Comparison of ENCODE assay signal across 17 cellular contexts in the genomic region with DNA sequence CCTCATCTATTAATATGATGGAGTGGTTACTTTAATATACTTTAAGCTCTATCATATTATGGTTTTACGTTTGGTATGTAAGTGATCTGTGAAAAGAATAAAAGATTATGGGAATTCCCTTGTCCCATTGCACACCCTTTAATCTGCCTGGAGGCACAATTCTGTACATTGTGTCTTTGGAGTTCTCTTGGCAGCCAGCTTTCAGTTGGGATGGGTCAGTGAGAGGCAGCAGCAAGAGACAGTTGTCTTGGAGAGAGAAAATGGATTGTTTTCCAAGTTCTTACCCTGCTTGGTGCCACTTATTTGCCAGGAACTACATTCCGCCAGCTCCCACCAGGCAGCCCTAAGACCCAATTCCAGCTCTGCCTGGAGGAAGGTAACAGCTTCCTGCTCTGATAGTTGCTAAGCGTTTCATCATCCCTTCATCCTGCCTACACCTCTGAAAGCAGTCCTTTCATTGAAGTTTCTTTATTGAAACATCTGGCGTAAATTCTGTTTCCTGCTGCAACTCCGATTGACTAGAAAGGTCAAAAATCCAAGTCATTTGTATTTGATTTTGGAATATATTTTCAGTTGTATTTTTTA.
DNase-seq lines count a peak whose midpoint lies in the region; ATAC-seq and TF ChIP-seq lines count a peak whose summit lies in the region.
"Had no signal": no experiment of that assay in that cellular context is flagged by ENCODE, and none has a peak within 500 bp of the region (broad histone marks: within the 10 kb centered on the region; RNA-seq: fewer than 3 reads in every experiment).

No MANE protein-coding gene starts in this region.

- ATAC-seq in foreskin keratinocyte (peak; percentile 80), GM21526 (IDR thresholded peaks at IDR 0.05; ENCODE audit: low FRiP score, unreplicated experiment) (no peak), HG03354 (IDR thresholded peaks at IDR 0.05; ENCODE audit: poor library complexity, severe bottlenecking, unreplicated experiment) (no peak)
- ATAC-seq: A549 had no signal

- no peak for TF ChIP-seq POLR2A in breast epithelium (IDR thresholded peaks at IDR 0.05)

- peak overlapping the region; percentile 69 for H2AFZ ChIP-seq in mammary epithelial cell (ENCODE audit: low read depth, low read length)

- 20% methylated on average over 5 of the region's 5 CpGs for WGBS in mammary epithelial cell (ENCODE audit: low coverage, missing lambda C conversion rate)

- intact Hi-C loops in MCF 10A (cut with micrococcal nuclease) (no loop called here), breast epithelium (cut with DNase I; ENCODE audit: low total_unique reads) (no loop called here), mammary epithelial cell (cut with micrococcal nuclease) (loop anchor here (1.0 to 10.0 kb wide), 2 partner anchors 10 to 207 kb away; no protein-coding TSS in a partner anchor)

- H3K27ac ChIP-seq in breast epithelium, result no peak overlapping the region
- peak overlapping the region; percentile 22 for H3K27ac ChIP-seq in mammary epithelial cell (ENCODE audit: insufficient read depth, low read depth, low read length)
- H3K27ac ChIP-seq in foreskin keratinocyte, result peak overlapping the region; percentile 49
- H3K27ac ChIP-seq: A549, HL-60, SJSA1 had no signal

- H3K9ac ChIP-seq in mammary epithelial cell (ENCODE audit: insufficient read depth, low read length), result peak overlapping the region; percentile 1

- H3K79me2 ChIP-seq in mammary epithelial cell (ENCODE audit: insufficient read depth, low read length), result no peaks in the 10 kb centered on the region

- H3K36me3 ChIP-seq in breast epithelium, result no peaks in the 10 kb centered on the region
- H3K36me3 ChIP-seq in mammary epithelial cell (ENCODE audit: insufficient read depth, low read length), result no peaks in the 10 kb centered on the region
- H3K36me3 ChIP-seq: SJSA1 had no signal

- no peaks in the 10 kb centered on the region for H4K20me1 ChIP-seq in mammary epithelial cell (ENCODE audit: insufficient read depth, low read length)

- H3K27me3 ChIP-seq in breast epithelium (no peaks in the 10 kb centered on the region), mammary epithelial cell (ENCODE audit: insufficient read depth, low read length) (no peaks in the 10 kb centered on the region), foreskin keratinocyte (no peaks in the 10 kb centered on the region)
- H3K27me3 ChIP-seq: SJSA1 had no signal

- H3K9me3 Mint-ChIP-seq in MCF 10A (ENCODE audit: unreplicated experiment), result no peaks in the 10 kb centered on the region
- H3K9me3 Mint-ChIP-seq: IgD-negative memory B cell had no signal

- CTCF ChIA-PET in MCF 10A (lab: Yijun Ruan, JAX), result interaction anchor here (0.7 kb wide), 1 partner anchor 702 kb away, joined by 3 read pairs; no protein-coding TSS in a partner anchor
- CTCF ChIA-PET in mammary epithelial cell (lab: Charles Lee; ENCODE audit: low non-redundant PET), result no interaction called here

- in situ Hi-C loops in mammary epithelial cell (cut with MboI; ENCODE audit: low sequenced_read_pairs in 2 of 2), result no loop called here

- H3K4me2 ChIP-seq in mammary epithelial cell (ENCODE audit: insufficient read depth, low read depth, low read length), result peak overlapping the region; percentile 41
- H3K4me2 ChIP-seq: A549 had no signal

- H3K4me1 ChIP-seq in breast epithelium, result no peaks in the 10 kb centered on the region
- H3K4me1 ChIP-seq in mammary epithelial cell (ENCODE audit: insufficient read depth, low read length), result peaks cover 4% of the 10 kb centered on the region
- H3K4me1 ChIP-seq in foreskin keratinocyte, result peaks cover 25% of the 10 kb centered on the region
- H3K4me1 ChIP-seq: A549, SJSA1 had no signal

- H3K4me3 Mint-ChIP-seq in MCF 10A (ENCODE audit: unreplicated experiment), result no peak overlapping the region
- H3K4me3 Mint-ChIP-seq: IgD-negative memory B cell had no signal

- H3K9me3 ChIP-seq in breast epithelium (no peaks in the 10 kb centered on the region), mammary epithelial cell (replicated peaks; ENCODE audit: insufficient read depth, low read length) (peaks cover 3% of the 10 kb centered on the region)
- H3K9me3 ChIP-seq: A549, SJSA1 had no signal

- no peaks in the 10 kb centered on the region for H3K36me3 Mint-ChIP-seq in MCF 10A (ENCODE audit: insufficient read depth, unreplicated experiment)
- H3K36me3 Mint-ChIP-seq: IgD-negative memory B cell had no signal

- DNase-seq in MCF 10A (ENCODE audit: unreplicated experiment) (no peak), breast epithelium (ENCODE audit: low spot score in 2 of 2) (no peak), mammary epithelial cell (no peak), foreskin keratinocyte (peak; percentile 45 to 66), MV-4-11 (lab: John Stamatoyannopoulos, UW) (no peak), activated T-cell treated with anti-CD3 and anti-CD28 coated beads for 4 hours (no peak)
- DNase-seq: HCEC 1CT, NCI-H1417, NCI-H187 treated with DMSO at 0.1 percent for 48 hours, NCI-H2171, NCI-H748 treated with DMSO at 0.1 percent for 48 hours had no signal

- H3K27ac Mint-ChIP-seq in MCF 10A (ENCODE audit: low read depth, unreplicated experiment), result peak overlapping the region; percentile 79
- H3K27ac Mint-ChIP-seq: IgD-negative memory B cell had no signal

- TF ChIP-seq CTCF in MCF 10A (IDR thresholded peaks at IDR 0.05; ENCODE audit: unreplicated experiment) (no peak), breast epithelium (IDR thresholded peaks at IDR 0.05) (no peak), mammary epithelial cell (conservative IDR thresholded peaks at IDR 0.05 in 1 of 2, IDR thresholded peaks at IDR 0.05 in 1 of 2; ENCODE audit: extremely low read depth in 1 of 2, insufficient read depth in 1 of 2, low read depth in 1 of 2, low read length in 2 of 2) (no peak), foreskin keratinocyte (conservative IDR thresholded peaks at IDR 0.05) (no peak)

- dilution Hi-C loops in mammary epithelial cell (cut with HindIII; ENCODE audit: low sequenced_read_pairs), result no loop called here

- BruUV-seq in MCF 10A (replicated peaks; lab: Mats Ljungman, UMichigan) (no TSS peak), mammary epithelial cell (replicated peaks; lab: Mats Ljungman, UMichigan) (TSS peak; percentile 68)

- no peaks in the 10 kb centered on the region for H3K27me3 Mint-ChIP-seq in MCF 10A (ENCODE audit: insufficient read depth, unreplicated experiment)
- H3K27me3 Mint-ChIP-seq: IgD-negative memory B cell had no signal

- H3K4me1 Mint-ChIP-seq in MCF 10A (ENCODE audit: insufficient read depth, unreplicated experiment), result peaks cover 24% of the 10 kb centered on the region
- H3K4me1 Mint-ChIP-seq: IgD-negative memory B cell had no signal

- POLR2A ChIA-PET in MCF 10A (lab: Yijun Ruan, JAX), result interaction anchor here (0.9 kb wide), 2 partner anchors 25 to 28 kb away, joined by 3 to 4 read pairs; no protein-coding TSS in a partner anchor

- no peak overlapping the region for H3K4me3 ChIP-seq in breast epithelium
- H3K4me3 ChIP-seq in mammary epithelial cell (replicated peaks in 1 of 3; ENCODE audit: insufficient read depth in 1 of 3, low read depth in 2 of 3, low read length in 3 of 3), result no peak overlapping the region
- H3K4me3 ChIP-seq: A549, SJSA1 had no signal

Comparison
In these comparisons a context has a peak if more than half of its experiments do, and no peak if none do; other contexts are left out.
1. H3K27ac ChIP-seq: peak in mammary epithelial cell (single experiment) and foreskin keratinocyte (single experiment); none in breast epithelium (0 of 2).
2. DNase-seq: peak in foreskin keratinocyte (2 of 2); none in MCF 10A (single experiment), breast epithelium (0 of 2), mammary epithelial cell (single experiment), MV-4-11 (single experiment) and activated T-cell treated with anti-CD3 and anti-CD28 coated beads for 4 hours (single experiment).